8 cellular contexts compared by ENCODE assay signal in the genomic region with DNA sequence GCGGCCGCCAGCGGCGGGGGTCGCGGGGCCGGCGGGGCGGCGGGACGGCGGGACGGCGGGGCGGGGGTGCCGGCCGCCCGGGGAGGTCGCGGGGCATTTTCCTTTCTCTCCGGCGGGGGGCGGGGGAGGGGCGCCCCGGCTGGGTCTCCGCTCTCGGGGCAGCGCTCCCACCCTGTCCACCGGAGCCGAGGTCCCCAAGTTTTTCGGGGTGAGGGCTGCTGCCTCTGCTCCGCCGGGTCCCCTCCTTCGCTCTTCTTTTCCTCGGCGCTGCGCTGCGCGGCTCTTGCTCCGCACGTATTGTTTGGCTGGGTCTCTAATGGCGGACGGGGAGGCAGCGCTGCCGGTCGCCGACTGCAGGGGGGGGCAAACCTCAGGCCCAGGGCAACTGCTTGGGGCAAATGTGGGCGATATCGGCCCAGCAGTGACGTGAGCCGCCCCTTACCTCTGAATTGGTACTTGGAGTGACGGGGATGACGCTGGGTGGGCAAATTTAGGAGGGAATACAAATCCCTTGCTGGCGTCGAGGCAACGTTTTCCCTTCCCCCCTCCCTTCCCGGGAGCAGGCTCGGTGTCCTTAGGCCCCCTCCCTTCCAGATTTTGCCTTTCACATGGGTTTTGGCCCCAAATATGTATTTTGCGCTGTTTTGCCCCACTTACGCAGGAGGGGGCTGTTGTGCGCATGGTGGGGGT. TPM values are rescaled to one million over a fixed set of nuclear protein-coding genes. Genes with fewer than 3 reads are reported as not detected.
A peak's percentile ranks its signal among the peaks of the same experiment; 100 is the strongest.
DNase-seq lines count a peak whose midpoint lies in the region; ATAC-seq and TF ChIP-seq lines count a peak whose summit lies in the region.

No MANE protein-coding gene starts in this region.

- H3K27ac Mint-ChIP-seq in CD14-positive monocyte = peak overlapping the region; percentile 92 to 98 (median 94)

- H3K4me3 ChIP-seq in dorsolateral prefrontal cortex (peak overlapping the region; percentile 62 to 95 (median 84)), lower lobe of right lung (peak overlapping the region; percentile 83)

- H3K27me3 ChIP-seq in dorsolateral prefrontal cortex (no peaks in the 10 kb centered on the region), lower lobe of right lung (ENCODE audit: low read depth) (no peaks in the 10 kb centered on the region)

- H3K9me3 ChIP-seq in lower lobe of right lung = no peaks in the 10 kb centered on the region

- ATAC-seq in GM21786 (IDR thresholded peaks at IDR 0.05; ENCODE audit: unreplicated experiment) = peak; percentile 10
- ATAC-seq in lower lobe of right lung = peak; percentile 20 to 34
- no peak for ATAC-seq in GM18520 (IDR thresholded peaks at IDR 0.05; ENCODE audit: unreplicated experiment)

- H3K27ac ChIP-seq in dorsolateral prefrontal cortex (peak overlapping the region; percentile 89 to 100 (median 99)), lower lobe of right lung (peak overlapping the region; percentile 98)

- H3K36me3 ChIP-seq in lower lobe of right lung = peaks cover 3% of the 10 kb centered on the region

- peaks cover 45% of the 10 kb centered on the region for H3K4me1 ChIP-seq in lower lobe of right lung

- H3K36me3 Mint-ChIP-seq in CD14-positive monocyte = peaks cover 8% of the 10 kb centered on the region in 2 donors

- DNase-seq in CD14-positive monocyte (ENCODE audit: low spot score) (peak; percentile 63), NCI-H2171 (lab: John Stamatoyannopoulos, UW) (peak; percentile 20), dorsolateral prefrontal cortex (peak; percentile 37 to 65 (median 44)), lower lobe of right lung (peak; percentile 78)
- peak; percentile 60 to 69 for DNase-seq in activated CD4-positive, alpha-beta T cell treated with anti-CD3 and anti-CD28 coated beads, Interleukin-2, amount 50 U/mL, for 4 hours
- DNase-seq in stimulated activated CD4-positive, alpha-beta T cell treated with anti-CD3 and anti-CD28 coated beads, TNF-alpha, amount 100 ng/mL, for 24 hours (ENCODE audit: low read depth in 3 of 3) = peak; percentile 32 to 71 (median 37)

- no peak for TF ChIP-seq CTCF in CD14-positive monocyte (IDR thresholded peaks at IDR 0.05)
- TF ChIP-seq CTCF in dorsolateral prefrontal cortex (IDR thresholded peaks at IDR 0.05 in 54 of 56, conservative IDR thresholded peaks at IDR 0.05 in 2 of 56; ENCODE audit: low read depth in 1 of 56, partially characterized antibody in 56 of 56) = peak in 13 of 56 donors; percentile 1 to 37 (median 12)
- no peak for TF ChIP-seq CTCF in lower lobe of right lung (IDR thresholded peaks at IDR 0.05)

- H3K4me1 Mint-ChIP-seq in CD14-positive monocyte = peaks cover 31% of the 10 kb centered on the region

- H3K27me3 Mint-ChIP-seq in CD14-positive monocyte (ENCODE audit: low read depth in 3 of 3) = no peaks in the 10 kb centered on the region

- peak overlapping the region; percentile 92 to 93 for H3K4me3 Mint-ChIP-seq in CD14-positive monocyte

- intact Hi-C loops in CD14-positive monocyte (cut with micrococcal nuclease) = loop anchor here (2.0 to 5.0 kb wide), 3 partner anchors 96 to 177 kb away; partner anchors contain the start of genes ZMYM5 (in 2 of the 2) and PSPC1 (in 1 of the 2)
- intact Hi-C loops in dorsolateral prefrontal cortex (cut with DNase I) = loop anchor here (1.0 to 5.0 kb wide), 3 partner anchors 95 to 327 kb away; partner anchors contain the start of genes PSPC1 (in 2 of the 2) and MPHOSPH8 (in 1 of the 2)
- intact Hi-C loops in lower lobe of right lung (cut with DNase I) = no loop called here

- H3K9me3 Mint-ChIP-seq in CD14-positive monocyte = no peaks in the 10 kb centered on the region

RNA-seq across cellular contexts. Expression of gene ZMYM2, which starts 0.8 kb away (rescaled TPM):
- 1 to 10 TPM; 6.7 to 8.5 TPM for polyA plus RNA-seq in CD14-positive monocyte
- total RNA-seq in dorsolateral prefrontal cortex = 100 to 1,000 TPM in 118 of 120 experiments, 10 to 100 TPM in 2; 95.0 to 163 (median 133) TPM
- 71.5 TPM for total RNA-seq in lower lobe of right lung

Comparison
In these comparisons a context has a peak if more than half of its experiments do, and no peak if none do; other contexts are left out.
1. DNase-seq: peak in every context shown above with its lines; median percentile 78 in lower lobe of right lung; 64 in activated CD4-positive, alpha-beta T cell treated with anti-CD3 and anti-CD28 coated beads, Interleukin-2, amount 50 U/mL, for 4 hours; 63 in CD14-positive monocyte; 44 in dorsolateral prefrontal cortex; 37 in stimulated activated CD4-positive, alpha-beta T cell treated with anti-CD3 and anti-CD28 coated beads, TNF-alpha, amount 100 ng/mL, for 24 hours; 20 in NCI-H2171.